ENCODE assay signal across 20 cellular contexts in the genomic region with DNA sequence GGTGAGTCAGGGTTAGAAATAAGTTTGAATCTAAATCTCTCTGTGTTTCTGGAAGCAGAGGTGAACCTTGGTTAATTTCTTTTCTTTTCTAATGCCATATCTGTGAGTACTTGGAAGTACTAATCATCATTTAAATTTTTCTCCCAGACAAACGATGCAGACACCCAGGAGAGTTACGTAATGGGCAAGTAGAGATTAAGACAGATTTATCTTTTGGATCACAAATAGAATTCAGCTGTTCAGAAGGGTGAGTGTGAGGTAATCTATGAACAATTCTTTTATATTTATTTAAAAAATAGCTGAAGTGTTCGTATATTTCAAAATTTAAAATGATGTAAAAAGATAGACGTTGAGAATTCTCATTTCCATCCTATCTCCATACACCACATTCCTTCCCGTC.
A peak's percentile ranks its signal among the peaks of the same experiment; 100 is the strongest.
DNase-seq lines count a peak whose midpoint lies in the region; ATAC-seq and TF ChIP-seq lines count a peak whose summit lies in the region.
"Had no signal": no experiment of that assay in that cellular context is flagged by ENCODE, and none has a peak within 500 bp of the region (broad histone marks: within the 10 kb centered on the region; RNA-seq: fewer than 3 reads in every experiment).

No MANE protein-coding gene starts in this region.

- DNase-seq in AG09309 (ENCODE audit: low read depth): peak; percentile 1
- peak; percentile 15 for DNase-seq in adipocyte (ENCODE audit: low read depth)
- DNase-seq in fibroblast of mammary gland (ENCODE audit: low read depth): peak; percentile 3
- peak; percentile 4 for DNase-seq in non-pigmented ciliary epithelial cell (ENCODE audit: low read depth)
- DNase-seq in foreskin fibroblast: no peak
- DNase-seq in activated CD4-positive, alpha-beta T cell treated with anti-CD3 and anti-CD28 coated beads for 4 hours: no peak
- DNase-seq: 8988T; Calu3; CD8-positive, alpha-beta memory T cell; GOT3; HCEC 1CT; Karpas-422; NCI-H1694; NCI-H2081; NCI-H2171; NCI-H446; NCI-H526; OCI-M1 had no signal

- no peaks in the 10 kb centered on the region for H3K4me1 ChIP-seq in adipocyte (ENCODE audit: control insufficient read depth, insufficient read depth, low read length)

- no peak for ATAC-seq in HG03521 (IDR thresholded peaks at IDR 0.05; ENCODE audit: unreplicated experiment)
- ATAC-seq: Right ventricle myocardium inferior had no signal

- no peaks in the 10 kb centered on the region for H3K36me3 ChIP-seq in adipocyte (ENCODE audit: control insufficient read depth, insufficient read depth, low read length, severe bottlenecking)

- H3K4me3 ChIP-seq in AG09309 (ENCODE audit: control insufficient read depth, low read depth, low read length): no peak overlapping the region
- no peak overlapping the region for H3K4me3 ChIP-seq in adipocyte (ENCODE audit: low read length)
- H3K4me3 ChIP-seq in fibroblast of mammary gland (ENCODE audit: control insufficient read depth, low read depth, low read length): no peak overlapping the region
- H3K4me3 ChIP-seq in foreskin fibroblast (ENCODE audit: low read depth in 1 of 2, low read length in 2 of 2): no peak overlapping the region

- no peaks in the 10 kb centered on the region for H3K9me3 ChIP-seq in adipocyte (ENCODE audit: control insufficient read depth, low read length)

- TF ChIP-seq CTCF in AG09309 (IDR thresholded peaks at IDR 0.05; ENCODE audit: control insufficient read depth, insufficient read depth, low read depth, low read length, missing control alignments) (no peak), fibroblast of mammary gland (conservative IDR thresholded peaks at IDR 0.05; ENCODE audit: control insufficient read depth, insufficient read depth, low read depth, low read length) (no peak), foreskin fibroblast (IDR thresholded peaks at IDR 0.05; ENCODE audit: low read depth, low read length) (no peak)

- peaks cover 10% of the 10 kb centered on the region for H3K27me3 ChIP-seq in adipocyte (replicated peaks; ENCODE audit: control insufficient read depth, insufficient read depth, low read length)

- H3K9ac ChIP-seq in adipocyte (ENCODE audit: low read length): no peak overlapping the region

Comparison
In these comparisons a context has a peak if more than half of its experiments do, and no peak if none do; other contexts are left out.
1. DNase-seq: peak in AG09309 (single experiment), adipocyte (single experiment), fibroblast of mammary gland (single experiment) and non-pigmented ciliary epithelial cell (single experiment); none in foreskin fibroblast (0 of 2) and activated CD4-positive, alpha-beta T cell treated with anti-CD3 and anti-CD28 coated beads for 4 hours (0 of 2).